Comparison of ENCODE assay signal across 8 cellular contexts in genomic region chr13:21798181-21798580, GRCh38.
"Had no signal": no experiment of that assay in that cellular context is flagged by ENCODE, and none has a peak within 500 bp of the region (broad histone marks: within the 10 kb centered on the region; RNA-seq: fewer than 3 reads in every experiment).

No MANE protein-coding gene starts in this region.

- H3K4me3 Mint-ChIP-seq: IgD-negative memory B cell had no signal

- H3K27ac Mint-ChIP-seq: IgD-negative memory B cell had no signal

- H3K4me2 ChIP-seq: KMS-11 had no signal

- H3K36me3 Mint-ChIP-seq: IgD-negative memory B cell had no signal

- H3K9me3 Mint-ChIP-seq: IgD-negative memory B cell had no signal

- ATAC-seq: HepG2, K562 had no signal

- H3K27me3 Mint-ChIP-seq: IgD-negative memory B cell had no signal

- H3K4me1 Mint-ChIP-seq: IgD-negative memory B cell had no signal

- H3K9ac ChIP-seq: KMS-11 had no signal

- H3K27ac ChIP-seq: HL-60, KMS-11 had no signal

- H3K4me3 ChIP-seq: K562 had no signal

- DNase-seq: IMR-90, KBM-7, KG1 had no signal
